Comparison of ENCODE assay signal across 8 cellular contexts in genomic region chr15:52653451-52653964, GRCh38. TPM values are rescaled to one million over a fixed set of nuclear protein-coding genes. Genes with fewer than 3 reads are reported as not detected.
DNase-seq lines count a peak whose midpoint lies in the region; ATAC-seq, FAIRE-seq and TF ChIP-seq lines count a peak whose summit lies in the region.

No MANE protein-coding gene starts in this region.

- no peak for TF ChIP-seq POLR2A in GM12878 (IDR thresholded peaks at IDR 0.05; ENCODE audit: low read depth, low read length)

- no peak overlapping the region for H3K4me2 ChIP-seq in GM12878 (ENCODE audit: control insufficient read depth, insufficient read depth)

- no peak for TF ChIP-seq EP300 in GM12878 (IDR thresholded peaks at IDR 0.05; ENCODE audit: borderline replicate concordance in 1 of 2, control insufficient read depth in 1 of 2, low read depth in 2 of 2, low read length in 2 of 2)

- RAD21 ChIA-PET in GM12878 (lab: Charles Lee; ENCODE audit: unreplicated experiment): interaction anchor here (0.6 kb wide), 1 partner anchor 69 kb away, joined by 3 read pairs; no protein-coding TSS in a partner anchor

- FAIRE-seq in GM12878 (lab: Jason Lieb, UNC): no peak

- BruUV-seq in GM12878 (replicated peaks; lab: Mats Ljungman, UMichigan): no TSS peak

- CTCF ChIA-PET in GM12878 (lab: Yijun Ruan, JAX): interaction anchor here (1.3 kb wide), 1 partner anchor 17 kb away, joined by 3 read pairs; no protein-coding TSS in a partner anchor

- no peak overlapping the region for H2AFZ ChIP-seq in GM12878 (ENCODE audit: control insufficient read depth, low read depth, low read length)

- no peak overlapping the region for H3K4me3 ChIP-seq in GM12878
- no peak overlapping the region for H3K4me3 ChIP-seq in urinary bladder (ENCODE audit: low read depth, low read length)

- no peaks in the 10 kb centered on the region for H4K20me1 ChIP-seq in GM12878 (ENCODE audit: control insufficient read depth, insufficient read depth)

- H3K27me3 ChIP-seq in GM12878 (replicated peaks in 1 of 2; ENCODE audit: control insufficient read depth in 2 of 2, insufficient read depth in 2 of 2, low read length in 1 of 2): no peaks in the 10 kb centered on the region

- TF ChIP-seq CTCF in GM12878 (IDR thresholded peaks at IDR 0.05 in 2 of 3, conservative IDR thresholded peaks at IDR 0.05 in 1 of 3; ENCODE audit: control insufficient read depth in 2 of 3, extremely low read depth in 1 of 3, insufficient read depth in 1 of 3, low read depth in 3 of 3, low read length in 3 of 3): no peak

- in situ Hi-C loops in GM12878 (cut with MboI): no loop called here

- H3K79me2 ChIP-seq in GM12878 (ENCODE audit: control insufficient read depth, insufficient read depth, low read length): no peaks in the 10 kb centered on the region

- peak; percentile 54 for DNase-seq in SIG-M5 treated with dmso at 0.1 percent for 504 hours (lab: John Stamatoyannopoulos, UW; ENCODE audit: unreplicated experiment)
- DNase-seq in SIG-M5 (lab: John Stamatoyannopoulos, UW): no peak
- DNase-seq in GM12878 (ENCODE audit: low read depth, low spot score): no peak
- peak; percentile 9 for DNase-seq in left kidney (ENCODE audit: low read depth, low spot score)
- DNase-seq in stimulated activated CD4-positive, alpha-beta T cell treated with anti-CD3 and anti-CD28 coated beads, Interleukin-4, amount 100 ng/mL, for 4 hours: no peak
- no peak for DNase-seq in GOT3 (lab: John Stamatoyannopoulos, UW)

- SMC1A ChIA-PET in GM12878 (lab: Charles Lee; ENCODE audit: uncharacterized antibody, unreplicated experiment): interaction anchor here (1.4 to 2.1 kb wide), 2 partner anchors 12 to 30 kb away, joined by 3 to 4 read pairs; no protein-coding TSS in a partner anchor

- no peak for TF ChIP-seq RAD21 in GM12878 (IDR thresholded peaks at IDR 0.05; ENCODE audit: insufficient read depth, low read depth, low read length)

- H3K4me1 ChIP-seq in GM12878 (ENCODE audit: control insufficient read depth, insufficient read depth, low read length): peaks cover under 1% of the 10 kb centered on the region; the same call in 1 of the 2 replicates
- H3K4me1 ChIP-seq in urinary bladder (ENCODE audit: insufficient read depth): no peaks in the 10 kb centered on the region

- H3K9ac ChIP-seq in GM12878 (ENCODE audit: control insufficient read depth, insufficient read depth, low read length): no peak overlapping the region

- ATAC-seq in GM12878 (no peak), HG02884 (IDR thresholded peaks at IDR 0.05; ENCODE audit: unreplicated experiment) (no peak)

- 88% methylated on average over 4 of the region's 4 CpGs for WGBS in GM12878 (ENCODE audit: insufficient coverage, insufficient replicate concordance, low lambda C conversion rate, missing lambda C conversion rate)
- 62% methylated on average over 4 of the region's 4 CpGs for WGBS in urinary bladder

- H3K36me3 ChIP-seq in GM12878 (ENCODE audit: control insufficient read depth in 2 of 2, insufficient read depth in 2 of 2, low read length in 1 of 2) (peaks cover 0 to 18% of the 10 kb centered on the region in 2 experiments; a peak in 1 of 4 replicates), urinary bladder (ENCODE audit: insufficient read depth) (no peaks in the 10 kb centered on the region)

- intact Hi-C loops in GM12878 (cut with micrococcal nuclease; ENCODE audit: unreplicated experiment): no loop called here

- POLR2A ChIA-PET in GM12878 (lab: Charles Lee): no interaction called here

- no peak overlapping the region for H3K27ac ChIP-seq in GM12878 (ENCODE audit: control insufficient read depth, insufficient read depth)
- H3K27ac ChIP-seq in urinary bladder (ENCODE audit: low read depth): peak overlapping the region; percentile 66

- no peaks in the 10 kb centered on the region for H3K9me3 ChIP-seq in GM12878 (replicated peaks; ENCODE audit: control insufficient read depth, insufficient read depth, low read length)

TF ChIP-seq in GM12878, 131 proteins besides CTCF, POLR2A, EP300 and RAD21:
- TF ChIP-seq NFXL1 (IDR thresholded peaks at IDR 0.05; ENCODE audit: borderline replicate concordance): 0 out of 2 replicates have a peak, but pooled peaks have one; percentile 31
- TF ChIP-seq MEF2A (IDR thresholded peaks at IDR 0.05; ENCODE audit: insufficient read depth, low read depth, low read length): no peak

RNA-seq across cellular contexts. Expression of gene ATOSA, which starts 25.7 kb away (rescaled TPM):
- total RNA-seq in GM12878 (2013; cell fraction: nucleolus; rRNA removed): 77.2 and 81.1 TPM in 2 replicates
- total RNA-seq in GM12878 (2014; rRNA removed) (15.9 and 17.0 TPM in 2 replicates), GM12878 (2014; rRNA removed; fragmentation: Illumina TruSeq; extraction: Trizol) (15.7 and 18.3 TPM in 2 replicates), GM12878 (2021) (18.1 and 19.5 TPM in 2 replicates), urinary bladder (101 TPM)
- 16.8 TPM for polyA plus RNA-seq in GM12878 (2011; ENCODE audit: low read depth)
- polyA plus RNA-seq in GM12878 (2011; rRNA removed) (23.3 and 32.2 TPM in 2 replicates), GM12878 (2014; fragmentation: Illumina TruSeq; extraction: Trizol) (24.3 and 34.3 TPM in 2 replicates), GM12878 (2014; fragmentation: Nextera tagmentation; extraction: Ambion mirVana) (1 to 10 TPM; 6.8 to 7.9 TPM), GM12878 (2014; rRNA removed) (13.6 and 14.7 TPM in 2 replicates), GM12878 (2016; fragmentation: Nextera tagmentation; extraction: Ambion mirVana) (1 to 10 TPM; 9.2 to 9.8 TPM), urinary bladder (24.1 TPM)
- polyA plus RNA-seq in GM12878 (2011; cell fraction: cytosol; rRNA removed): 7.7 and 9.4 TPM in 2 replicates
- 31.4 and 32.0 TPM in 2 replicates for polyA plus RNA-seq in GM12878 (2011; cell fraction: nucleus; rRNA removed)
- 24.6 and 25.0 TPM in 2 replicates for polyA plus RNA-seq in GM12878 (2012)
- 23.2 and 28.2 TPM in 2 replicates for polyA minus RNA-seq in GM12878 (2011; rRNA and poly(A)+ RNA removed)
- polyA minus RNA-seq in GM12878 (2011; cell fraction: cytosol; rRNA and poly(A)+ RNA removed): 8.4 and 13.4 TPM in 2 replicates
- 24.8 and 37.1 TPM in 2 replicates for polyA minus RNA-seq in GM12878 (2011; cell fraction: nucleus; rRNA and poly(A)+ RNA removed)

Comparison
In these comparisons a context has a peak if more than half of its experiments do, and no peak if none do; other contexts are left out.
1. DNase-seq: peak in SIG-M5 treated with dmso at 0.1 percent for 504 hours (single experiment) and left kidney (single experiment); none in SIG-M5 (single experiment), GM12878 (single experiment), stimulated activated CD4-positive, alpha-beta T cell treated with anti-CD3 and anti-CD28 coated beads, Interleukin-4, amount 100 ng/mL, for 4 hours (0 of 2) and GOT3 (single experiment).